In genomic region chr6:125835221-125835744, GRCh38 we compare ENCODE assay signal across 8 cellular contexts. TPM values are rescaled to one million over a fixed set of nuclear protein-coding genes. Genes with fewer than 3 reads are reported as not detected.
DNase-seq lines count a peak whose midpoint lies in the region; ATAC-seq and TF ChIP-seq lines count a peak whose summit lies in the region.

No MANE protein-coding gene starts in this region.

- no peaks in the 10 kb centered on the region for H3K27me3 ChIP-seq in aorta (ENCODE audit: control insufficient read depth in 1 of 2, insufficient read depth in 2 of 2, low read length in 1 of 2)
- H3K27me3 ChIP-seq in MM.1S (replicated peaks; ENCODE audit: insufficient read depth, low read length), result no peaks in the 10 kb centered on the region

- H3F3A ChIP-seq in MM.1S (ENCODE audit: insufficient read depth, low read length), result no peaks in the 10 kb centered on the region

- no peaks in the 10 kb centered on the region for H3K79me2 ChIP-seq in MM.1S (ENCODE audit: low read length)

- H3K9me3 ChIP-seq in mesodermal cell (ENCODE audit: control insufficient read depth, low read length) (no peaks in the 10 kb centered on the region), aorta (ENCODE audit: control insufficient read depth, low read length) (no peaks in the 10 kb centered on the region), MM.1S (replicated peaks; ENCODE audit: insufficient read depth, low read length) (no peaks in the 10 kb centered on the region)

- H3K9ac ChIP-seq in MM.1S (ENCODE audit: low read length), result no peak overlapping the region

- no peak overlapping the region for H3K4me2 ChIP-seq in MM.1S (ENCODE audit: low read depth, low read length)

- ATAC-seq in Right ventricle myocardium inferior (peak; percentile 87), aorta (ENCODE audit: low FRiP score) (peak; percentile 80)

- peaks cover 5% of the 10 kb centered on the region for H3K27me3 Mint-ChIP-seq in endothelial cell (ENCODE audit: unreplicated experiment)

- 80 to 100% methylated on average over 1 of the region's 2 CpGs for WGBS in mesodermal cell (ENCODE audit: insufficient coverage in 2 of 2), 2 experiments
- WGBS in aorta, 2 donors, result 33 to 46% methylated on average over 2 of the region's 2 CpGs

- H3K4me3 ChIP-seq in mesodermal cell (ENCODE audit: extremely low read depth, insufficient read depth, low read length, poor library complexity, severe bottlenecking) (no peak overlapping the region), aorta (ENCODE audit: low read length in 2 of 2) (no peak overlapping the region), MM.1S (ENCODE audit: low read length) (no peak overlapping the region)

- H3K4me1 Mint-ChIP-seq in endothelial cell (ENCODE audit: unreplicated experiment), result peaks cover 57% of the 10 kb centered on the region

- TF ChIP-seq CTCF in endothelial cell (IDR thresholded peaks at IDR 0.05; ENCODE audit: unreplicated experiment), result no peak
- TF ChIP-seq CTCF in MM.1S (IDR thresholded peaks at IDR 0.05; ENCODE audit: low read length), result no peak

- H3K27ac ChIP-seq in mesodermal cell (ENCODE audit: low read depth, low read length, severe bottlenecking) (peak overlapping the region; percentile 54), aorta (ENCODE audit: low read depth in 1 of 2, low read length in 2 of 2) (peak overlapping the region in 1 of 2 donors; percentile 85), MM.1S (ENCODE audit: low read length) (no peak overlapping the region)

- H3K4me3 Mint-ChIP-seq in endothelial cell (ENCODE audit: unreplicated experiment), result no peak overlapping the region

- H4K20me1 ChIP-seq in MM.1S (ENCODE audit: insufficient read depth, low read length), result no peaks in the 10 kb centered on the region

- peak overlapping the region; percentile 72 for H3K27ac Mint-ChIP-seq in endothelial cell (ENCODE audit: unreplicated experiment)

- H3K4me1 ChIP-seq in mesodermal cell (ENCODE audit: control insufficient read depth, insufficient read depth, low read length, poor library complexity, severe bottlenecking) (peaks cover 7% of the 10 kb centered on the region), aorta (ENCODE audit: control insufficient read depth in 1 of 2, insufficient read depth in 2 of 2, low read length in 2 of 2) (peaks cover 0 to 2% of the 10 kb centered on the region in 2 donors), MM.1S (ENCODE audit: low read length) (0 out of 2 replicates have a peak, but pooled peaks cover 6% of the 10 kb centered on the region)

- intact Hi-C loops in Right ventricle myocardium inferior (cut with DNase I), result no loop called here
- intact Hi-C loops in cardiac septum (cut with DNase I), result loop anchor here (5.0 kb wide), 1 partner anchor 43 kb away; the partner anchor contains the start of gene NCOA7
- intact Hi-C loops in aorta (cut with DNase I), result no loop called here

- H3K36me3 ChIP-seq in mesodermal cell (ENCODE audit: control insufficient read depth, insufficient read depth, low read length) (no peaks in the 10 kb centered on the region), aorta (ENCODE audit: control insufficient read depth in 1 of 2, insufficient read depth in 2 of 2, low read length in 1 of 2) (no peaks in the 10 kb centered on the region), MM.1S (replicated peaks; ENCODE audit: insufficient read depth, low read length) (no peaks in the 10 kb centered on the region)

- H2AFZ ChIP-seq in MM.1S (ENCODE audit: low read length), result no peak overlapping the region

- H3K9me2 ChIP-seq in MM.1S (replicated peaks; ENCODE audit: insufficient read depth, low read length), result no peaks in the 10 kb centered on the region

- no peak for DNase-seq in Right ventricle myocardium inferior (ENCODE audit: missing footprints)
- DNase-seq in cardiac septum (ENCODE audit: low spot score), result no peak
- DNase-seq in endothelial cell (ENCODE audit: low spot score), result no peak
- DNase-seq in aorta, result no peak
- no peak for DNase-seq in MM.1S
- no peak for DNase-seq in NK-92 treated with Interleukin-12 subunit alpha and Interleukin-12 subunit beta, amount 100 ng/mL, for 24 hours (lab: John Stamatoyannopoulos, UW)
- no peak for DNase-seq in D341Med (ENCODE audit: low spot score)

- H3K36me3 Mint-ChIP-seq in endothelial cell (ENCODE audit: low read depth, unreplicated experiment), result peaks cover 4% of the 10 kb centered on the region

- no peaks in the 10 kb centered on the region for H3K9me3 Mint-ChIP-seq in endothelial cell (ENCODE audit: unreplicated experiment)

RNA-seq across cellular contexts. Expression of gene NCOA7, which starts 44.5 kb away (rescaled TPM):
- total RNA-seq in Right ventricle myocardium inferior, result 12.5 TPM
- 10.3 TPM for total RNA-seq in cardiac septum
- total RNA-seq in endothelial cell (ENCODE audit: unreplicated experiment), result 26.2 TPM
- polyA plus RNA-seq in mesodermal cell (2013, experiment 1 of 2), result 6.9 TPM
- 7.9 TPM for polyA plus RNA-seq in mesodermal cell (2013, experiment 2 of 2)
- total RNA-seq in aorta, result 10 to 100 TPM; 57.1 to 82.1 TPM
- polyA plus RNA-seq in aorta, result 10 to 100 TPM; 12.3 to 23.6 TPM
